Comparison of ENCODE assay signal across 23 cellular contexts in the genomic region with DNA sequence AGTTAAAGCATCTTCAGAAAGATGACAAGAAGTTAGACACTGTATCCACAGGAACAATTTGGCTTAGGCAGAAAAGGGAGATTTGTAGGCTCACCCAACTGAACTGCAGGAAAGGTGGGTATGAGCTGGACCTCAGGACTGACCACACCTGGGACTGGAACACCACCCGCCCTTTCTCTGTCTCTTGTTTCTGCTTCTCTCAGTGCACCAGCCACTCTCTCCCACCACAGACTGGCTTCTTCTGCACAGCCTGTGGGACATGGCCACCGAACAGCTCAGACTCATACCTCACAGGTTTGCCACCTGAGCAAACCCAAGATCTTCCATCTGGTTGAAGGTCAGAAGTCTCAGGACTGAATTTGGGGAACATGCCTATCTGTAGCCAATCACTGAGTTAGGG. TPM values are rescaled to one million over a fixed set of nuclear protein-coding genes. Genes with fewer than 3 reads are reported as not detected.
DNase-seq lines count a peak whose midpoint lies in the region; ATAC-seq and TF ChIP-seq lines count a peak whose summit lies in the region.
"Had no signal": no experiment of that assay in that cellular context is flagged by ENCODE, and none has a peak within 500 bp of the region (broad histone marks: within the 10 kb centered on the region; RNA-seq: fewer than 3 reads in every experiment).

No MANE protein-coding gene starts in this region.

- DNase-seq in T-helper 2 cell treated with Interferon-gamma antibody and Interleukin-4, amounts not matched to agents 5 μg/mL and 100 μg/mL, for 36 hours (ENCODE audit: low spot score), result no peak
- DNase-seq in T-helper 2 cell, result no peak
- DNase-seq in T-helper 17 cell, result no peak
- DNase-seq in naive thymus-derived CD8-positive, alpha-beta T cell, result no peak
- DNase-seq in Kasumi-1 (lab: John Stamatoyannopoulos, UW), result no peak
- DNase-seq in mesothelial cell of epicardium (ENCODE audit: low spot score in 2 of 2, unreplicated experiment in 2 of 2), result no peak
- DNase-seq: 8988T; activated naive CD4-positive, alpha-beta T cell treated with anti-CD3 and anti-CD28 coated beads for 36 hours; activated T-cell treated with anti-CD3 and anti-CD28 coated beads, Interleukin-2, amount 50 U/mL, for 24 hours; anterior cingulate cortex; natural killer cell; NCI-H1417 treated with DMSO at 0.1 percent for 48 hours; NCI-H524; ovary; spleen; stimulated activated CD4-positive, alpha-beta T cell treated with anti-CD3 and anti-CD28 coated beads, Interleukin-4, amount 100 ng/mL, for 1 hour; thyroid gland had no signal

- peak overlapping the region; percentile 7 for H3K27ac Mint-ChIP-seq in T-helper 2 cell treated with Interferon-gamma antibody and Interleukin-4, amounts not matched to agents 5 μg/mL and 100 μg/mL, for 36 hours
- H3K27ac Mint-ChIP-seq in T-helper 17 cell (peak overlapping the region; percentile 95), mesothelial cell of epicardium (no peak overlapping the region)
- peak overlapping the region in 5 of 10 donors; percentile 33 to 84 (median 34) for H3K27ac Mint-ChIP-seq in naive thymus-derived CD8-positive, alpha-beta T cell
- H3K27ac Mint-ChIP-seq: activated naive CD4-positive, alpha-beta T cell treated with anti-CD3 and anti-CD28 coated beads for 36 hours; WTC11 had no signal

- peaks cover 28% of the 10 kb centered on the region for H3K36me3 Mint-ChIP-seq in T-helper 2 cell treated with Interferon-gamma antibody and Interleukin-4, amounts not matched to agents 5 μg/mL and 100 μg/mL, for 36 hours (ENCODE audit: low read depth)
- H3K36me3 Mint-ChIP-seq in T-helper 17 cell (ENCODE audit: low read depth) (peaks cover 5% of the 10 kb centered on the region), mesothelial cell of epicardium (peaks cover 4% of the 10 kb centered on the region)
- H3K36me3 Mint-ChIP-seq in naive thymus-derived CD8-positive, alpha-beta T cell, result peaks cover 3 to 8% (median 7%) of the 10 kb centered on the region in 3 donors
- H3K36me3 Mint-ChIP-seq: natural killer cell, WTC11 had no signal

- peak overlapping the region; percentile 27 for H3K4me3 Mint-ChIP-seq in T-helper 2 cell treated with Interferon-gamma antibody and Interleukin-4, amounts not matched to agents 5 μg/mL and 100 μg/mL, for 36 hours
- no peak overlapping the region for H3K4me3 Mint-ChIP-seq in T-helper 17 cell
- peak overlapping the region in 6 of 10 donors; percentile 17 to 93 (median 68) for H3K4me3 Mint-ChIP-seq in naive thymus-derived CD8-positive, alpha-beta T cell
- no peak overlapping the region for H3K4me3 Mint-ChIP-seq in mesothelial cell of epicardium
- H3K4me3 Mint-ChIP-seq: activated naive CD4-positive, alpha-beta T cell treated with anti-CD3 and anti-CD28 coated beads for 36 hours; activated T-cell treated with anti-CD3 and anti-CD28 coated beads, Interleukin-2, amount 50 U/mL, for 24 hours; stimulated activated naive CD8-positive, alpha-beta T cell treated with anti-CD3 and anti-CD28 coated beads, Interleukin-15, Interleukin-2, amounts not matched to agents 100 ng/mL and 50 ng/mL, for 24 hours; WTC11 had no signal

- H3K4me1 Mint-ChIP-seq in T-helper 2 cell treated with Interferon-gamma antibody and Interleukin-4, amounts not matched to agents 5 μg/mL and 100 μg/mL, for 36 hours (ENCODE audit: low read depth), result peaks cover 64% of the 10 kb centered on the region
- H3K4me1 Mint-ChIP-seq in T-helper 17 cell, result peaks cover 26% of the 10 kb centered on the region
- H3K4me1 Mint-ChIP-seq in naive thymus-derived CD8-positive, alpha-beta T cell, result peaks cover 41 to 85% (median 67%) of the 10 kb centered on the region in 4 donors
- H3K4me1 Mint-ChIP-seq in mesothelial cell of epicardium, result no peaks in the 10 kb centered on the region
- H3K4me1 Mint-ChIP-seq: WTC11 had no signal

- POLR2A ChIA-PET in naive thymus-derived CD8-positive, alpha-beta T cell (lab: Charles Lee), result interaction anchor here (1.1 to 5.6 kb wide), 2 partner anchors 12 to 40 kb away, joined by 3 to 113 read pairs; a partner anchor contains a TSS

- no peaks in the 10 kb centered on the region for H3K9me3 ChIP-seq in T-helper 17 cell (ENCODE audit: control insufficient read depth, low read length, poor library complexity, severe bottlenecking)
- H3K9me3 ChIP-seq: ovary, right atrium auricular region, thyroid gland had no signal

- H3K27me3 Mint-ChIP-seq in T-helper 2 cell treated with Interferon-gamma antibody and Interleukin-4, amounts not matched to agents 5 μg/mL and 100 μg/mL, for 36 hours (ENCODE audit: low read depth), result no peaks in the 10 kb centered on the region
- no peaks in the 10 kb centered on the region for H3K27me3 Mint-ChIP-seq in T-helper 17 cell
- no peaks in the 10 kb centered on the region for H3K27me3 Mint-ChIP-seq in naive thymus-derived CD8-positive, alpha-beta T cell
- no peaks in the 10 kb centered on the region for H3K27me3 Mint-ChIP-seq in mesothelial cell of epicardium (ENCODE audit: low read depth)
- H3K27me3 Mint-ChIP-seq: activated T-cell treated with anti-CD3 and anti-CD28 coated beads, Interleukin-2, amount 50 U/mL, for 24 hours; stimulated activated naive CD8-positive, alpha-beta T cell treated with anti-CD3 and anti-CD28 coated beads, Interleukin-15, Interleukin-2, amounts not matched to agents 100 ng/mL and 50 ng/mL, for 24 hours had no signal

- H3K9me3 Mint-ChIP-seq in T-helper 2 cell treated with Interferon-gamma antibody and Interleukin-4, amounts not matched to agents 5 μg/mL and 100 μg/mL, for 36 hours, result peaks cover 31% of the 10 kb centered on the region
- H3K9me3 Mint-ChIP-seq in naive thymus-derived CD8-positive, alpha-beta T cell, result peaks cover 4 to 25% (median 15%) of the 10 kb centered on the region in 9 donors
- H3K9me3 Mint-ChIP-seq in mesothelial cell of epicardium, result peaks cover 25% of the 10 kb centered on the region

- no peak for TF ChIP-seq CTCF in mesothelial cell of epicardium (IDR thresholded peaks at IDR 0.05; ENCODE audit: unreplicated experiment)

- TF ChIP-seq POLR2A in GM18505 (IDR thresholded peaks at IDR 0.05; ENCODE audit: borderline replicate concordance, extremely low read depth, insufficient read depth, insufficient read length), result peak; percentile 43

- ATAC-seq in GM18505 (IDR thresholded peaks at IDR 0.05; ENCODE audit: unreplicated experiment), result no peak
- no peak for ATAC-seq in T-helper 17 cell
- no peak for ATAC-seq in naive thymus-derived CD8-positive, alpha-beta T cell
- no peak for ATAC-seq in HG02870 (IDR thresholded peaks at IDR 0.05; ENCODE audit: unreplicated experiment)
- ATAC-seq: WTC11 had no signal

RNA-seq across cellular contexts. Expression of a gene that starts 14.2 kb away (rescaled TPM):
- 100 to 1,000 TPM in 1 of 2 donors, 10 to 100 TPM in 1; 87.8 to 108 TPM for total RNA-seq in T-helper 17 cell
- 10 to 100 TPM; 70.2 to 78.6 TPM for total RNA-seq in naive thymus-derived CD8-positive, alpha-beta T cell
- 10 to 100 TPM; 24.7 to 37.1 (median 27.3) TPM for polyA plus RNA-seq in naive thymus-derived CD8-positive, alpha-beta T cell
- total RNA-seq in mesothelial cell of epicardium, result 24.3 to 25.8 TPM (median 25.3 TPM) in 3 replicates

RNA-seq across cellular contexts. Expression of a gene that starts 28.2 kb away (rescaled TPM):
- total RNA-seq in T-helper 17 cell, result 1 to 10 TPM in 1 of 2 donors, under 1 TPM in 1; 0.65 to 2.6 TPM
- total RNA-seq in naive thymus-derived CD8-positive, alpha-beta T cell, result under 1 TPM in 1 of 2 experiments, not detected in 1; 0.05 TPM
- not detected for polyA plus RNA-seq in naive thymus-derived CD8-positive, alpha-beta T cell
- 5.6 to 6.4 TPM (median 5.8 TPM) in 3 replicates for total RNA-seq in mesothelial cell of epicardium
- total RNA-seq: SK-MEL-5 had no signal

Comparison
In these comparisons a context has a peak if more than half of its experiments do, and no peak if none do; other contexts are left out.
1. H3K4me3 Mint-ChIP-seq: peak in T-helper 2 cell treated with Interferon-gamma antibody and Interleukin-4, amounts not matched to agents 5 μg/mL and 100 μg/mL, for 36 hours (single experiment) and naive thymus-derived CD8-positive, alpha-beta T cell (6 of 10); none in T-helper 17 cell (single experiment) and mesothelial cell of epicardium (single experiment).